Comparison of ENCODE assay signal across 1 cellular context in the genomic region with DNA sequence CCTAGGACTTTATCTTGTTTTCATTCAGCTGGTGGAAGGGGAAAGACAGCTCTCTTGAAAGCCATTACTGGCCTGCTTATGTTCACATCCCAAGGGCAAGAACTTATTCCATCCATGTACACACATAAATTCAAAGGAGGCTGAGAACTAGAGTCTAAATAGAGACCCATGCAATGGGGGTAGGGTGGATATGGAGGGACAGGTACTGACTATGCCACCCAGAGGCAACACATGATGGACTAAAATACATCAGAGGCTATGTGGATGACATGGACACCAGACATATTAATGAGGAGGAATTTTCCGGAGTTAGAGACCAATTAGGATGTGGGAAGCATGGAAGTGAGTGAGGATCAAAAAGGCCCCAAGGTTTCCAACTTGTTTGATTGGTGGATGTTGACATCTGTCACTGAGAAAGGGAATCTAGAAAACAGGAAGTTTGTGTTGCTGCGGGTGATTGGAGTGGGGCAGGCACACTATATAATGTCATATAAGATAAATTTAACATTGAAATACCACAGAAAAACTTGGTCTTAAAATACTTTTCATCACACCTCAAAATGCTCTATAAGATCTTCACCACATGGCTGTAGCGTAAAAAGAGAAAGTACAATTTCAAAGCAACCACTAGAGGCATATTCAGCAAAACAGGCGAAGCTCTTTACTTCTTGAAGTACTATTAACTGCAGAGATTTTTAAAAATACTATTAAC.
TF ChIP-seq lines count a peak whose summit lies in the region.

No MANE protein-coding gene starts in this region.

TF ChIP-seq in A549, 52 proteins besides CTCF, POLR2A, EP300 and RAD21:
- TF ChIP-seq, protein P1, sequence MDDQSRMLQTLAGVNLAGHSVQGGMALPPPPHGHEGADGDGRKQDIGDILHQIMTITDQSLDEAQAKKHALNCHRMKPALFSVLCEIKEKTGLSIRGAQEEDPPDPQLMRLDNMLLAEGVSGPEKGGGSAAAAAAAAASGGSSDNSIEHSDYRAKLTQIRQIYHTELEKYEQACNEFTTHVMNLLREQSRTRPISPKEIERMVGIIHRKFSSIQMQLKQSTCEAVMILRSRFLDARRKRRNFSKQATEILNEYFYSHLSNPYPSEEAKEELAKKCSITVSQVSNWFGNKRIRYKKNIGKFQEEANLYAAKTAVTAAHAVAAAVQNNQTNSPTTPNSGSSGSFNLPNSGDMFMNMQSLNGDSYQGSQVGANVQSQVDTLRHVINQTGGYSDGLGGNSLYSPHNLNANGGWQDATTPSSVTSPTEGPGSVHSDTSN (IDR thresholded peaks at IDR 0.05): no peak
